Comparison of ENCODE assay signal across 8 cellular contexts in the genomic region with DNA sequence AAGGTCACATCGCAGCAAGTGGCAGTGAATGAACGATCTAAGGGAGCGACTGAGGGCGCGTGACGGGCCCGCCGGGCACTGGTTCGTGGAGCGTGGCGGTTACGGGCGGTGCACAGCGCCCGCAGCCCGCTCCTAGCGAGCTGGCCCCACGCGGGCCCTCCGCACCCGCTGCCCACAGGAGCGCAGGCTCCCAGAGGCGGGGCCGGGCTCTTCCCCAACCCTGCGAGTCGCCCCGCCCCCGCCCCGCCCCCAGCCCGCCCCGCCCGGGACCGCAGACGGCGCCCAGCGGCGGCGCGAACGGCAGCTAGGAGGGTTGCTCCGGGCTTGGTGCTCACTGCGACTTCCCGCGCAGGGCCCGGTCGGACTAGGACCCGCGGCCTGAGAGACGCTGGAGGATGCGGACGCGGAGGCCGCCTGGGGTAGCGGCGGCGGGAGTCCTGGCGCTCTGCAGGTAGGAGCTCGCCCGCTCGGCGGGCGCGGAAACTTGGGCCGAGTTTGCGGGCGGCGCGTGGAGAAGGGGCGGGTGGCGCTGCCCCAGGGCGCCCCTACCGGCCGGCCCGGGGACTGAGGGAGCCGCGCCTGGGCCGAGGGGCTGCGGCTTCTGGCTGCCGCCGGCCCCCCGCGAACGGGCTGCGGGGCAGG. TPM values are rescaled to one million over a fixed set of nuclear protein-coding genes. Genes with fewer than 3 reads are reported as not detected.
A peak's percentile ranks its signal among the peaks of the same experiment; 100 is the strongest.
DNase-seq lines count a peak whose midpoint lies in the region; ATAC-seq and TF ChIP-seq lines count a peak whose summit lies in the region.

A gene (plus strand): TSS at position 274 of the 642 bp plus-strand sequence. CDS start 4,167 bp downstream, outside the sequence.

- peak; percentile 39 for ATAC-seq in HG03066 (IDR thresholded peaks at IDR 0.05; ENCODE audit: low read depth, unreplicated experiment)

- DNase-seq in AG08396 (ENCODE audit: low spot score) (peak; percentile 94), NCI-H748 treated with DMSO at 0.1 percent for 48 hours (lab: John Stamatoyannopoulos, UW) (peak; percentile 20), lung microvascular endothelial cell (ENCODE audit: low read depth in 2 of 2) (peak; percentile 76 to 83)
- peak; percentile 26 to 63 for DNase-seq in activated CD8-positive, alpha-beta memory T cell treated with anti-CD3 and anti-CD28 coated beads for 1 hour (ENCODE audit: extremely low read depth in 1 of 2, low read depth in 1 of 2)
- DNase-seq in effector CD4-positive, alpha-beta T cell: peak; percentile 60
- DNase-seq in stimulated activated CD8-positive, alpha-beta memory T cell treated with anti-CD3 and anti-CD28 coated beads, Interleukin-12 subunit alpha, Interleukin-12 subunit beta, amount 100 ng/mL, for 24 hours (ENCODE audit: extremely low read depth): peak; percentile 50

- TF ChIP-seq POLR2A in GM18526 (IDR thresholded peaks at IDR 0.05; ENCODE audit: extremely low read depth, insufficient read length): peak; percentile 96

RNA-seq across cellular contexts. Expression of the gene that starts here (rescaled TPM):
- 3.6 and 4.1 TPM in 2 replicates for total RNA-seq in lung microvascular endothelial cell

Comparison
In these comparisons a context has a peak if more than half of its experiments do, and no peak if none do; other contexts are left out.
1. Peak in every context shown above with its lines: DNase-seq and ATAC-seq.
2. DNase-seq: peak in every context shown above with its lines; median percentile 94 in AG08396; 80 in lung microvascular endothelial cell; 60 in effector CD4-positive, alpha-beta T cell; 50 in stimulated activated CD8-positive, alpha-beta memory T cell treated with anti-CD3 and anti-CD28 coated beads, Interleukin-12 subunit alpha, Interleukin-12 subunit beta, amount 100 ng/mL, for 24 hours; 44 in activated CD8-positive, alpha-beta memory T cell treated with anti-CD3 and anti-CD28 coated beads for 1 hour; 20 in NCI-H748 treated with DMSO at 0.1 percent for 48 hours.